ENCODE assay signal across 21 cellular contexts in the genomic region with DNA sequence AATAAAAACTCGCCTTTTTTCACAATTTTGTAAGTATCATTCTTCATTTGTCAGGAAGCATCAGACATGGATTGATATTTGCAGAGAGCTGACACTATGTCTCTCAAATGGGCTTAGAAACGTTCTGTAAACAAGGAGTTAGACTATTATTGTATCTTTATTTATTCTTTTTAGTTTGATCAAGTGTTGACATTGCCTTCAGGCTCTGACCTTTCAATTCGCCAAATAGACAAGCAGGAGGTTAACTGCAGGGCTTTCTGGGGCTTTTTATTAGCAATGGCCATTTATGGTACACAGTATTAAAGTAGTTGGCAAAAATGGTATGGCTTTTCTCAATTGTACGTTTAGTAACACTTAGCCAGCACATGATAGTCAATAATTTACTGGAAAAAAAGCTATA.
A peak's percentile ranks its signal among the peaks of the same experiment; 100 is the strongest.
DNase-seq lines count a peak whose midpoint lies in the region; ATAC-seq and TF ChIP-seq lines count a peak whose summit lies in the region.
"Had no signal": no experiment of that assay in that cellular context is flagged by ENCODE, and none has a peak within 500 bp of the region (broad histone marks: within the 10 kb centered on the region; RNA-seq: fewer than 3 reads in every experiment).

No MANE protein-coding gene starts in this region.

- peaks cover 0 to 7% (median 0%) of the 10 kb centered on the region in 4 donors for H3K4me1 ChIP-seq in right lobe of liver
- H3K4me1 ChIP-seq: SJCRH30 had no signal

- DNase-seq in NCI-H510A treated with DMSO at 0.1 percent for 48 hours (lab: John Stamatoyannopoulos, UW) (peak; percentile 5), NCI-H510A (lab: John Stamatoyannopoulos, UW) (no peak), HuH-7 (ENCODE audit: low spot score) (peak; percentile 1), NCI-H748 (lab: John Stamatoyannopoulos, UW; ENCODE audit: unreplicated experiment) (peak; percentile 87), right lobe of liver (no peak), T-helper 1 cell (no peak), dorsolateral prefrontal cortex (no peak)
- no peak for DNase-seq in stimulated activated CD4-positive, alpha-beta T cell treated with anti-CD3 and anti-CD28 coated beads, Interleukin-2, amount 100 ng/mL, for 24 hours
- DNase-seq: GM23248; H9; HFFc6; MM.1S; NCI-H1048; NCI-H1694 treated with DMSO at 0.1 percent for 48 hours; NCI-H2107; NCI-H446 treated with DMSO at 0.1 percent for 48 hours; NK-92 treated with Interleukin-12 subunit alpha and Interleukin-12 subunit beta, amount 100 ng/mL, for 24 hours; SJCRH30; T-cell had no signal

- no peak for TF ChIP-seq CTCF in right lobe of liver (IDR thresholded peaks at IDR 0.05)
- no peak for TF ChIP-seq CTCF in dorsolateral prefrontal cortex (IDR thresholded peaks at IDR 0.05 in 54 of 56, conservative IDR thresholded peaks at IDR 0.05 in 2 of 56; ENCODE audit: low read depth in 1 of 56, partially characterized antibody in 56 of 56)

- H3K27ac ChIP-seq in right lobe of liver (no peak overlapping the region), dorsolateral prefrontal cortex (no peak overlapping the region)
- H3K27ac ChIP-seq: C4-2B, GM23248, SJCRH30 had no signal

- H3K4me3 ChIP-seq in right lobe of liver (no peak overlapping the region), dorsolateral prefrontal cortex (no peak overlapping the region)
- H3K4me3 ChIP-seq: GM23248, K562, SJCRH30 had no signal

- H3K36me3 ChIP-seq in right lobe of liver, result no peaks in the 10 kb centered on the region
- H3K36me3 ChIP-seq: SJCRH30 had no signal

- H3K9me3 ChIP-seq in right lobe of liver, result no peaks in the 10 kb centered on the region
- H3K9me3 ChIP-seq: SJCRH30 had no signal

- 18% methylated on average over 4 of the region's 4 CpGs for WGBS in right lobe of liver (ENCODE audit: insufficient coverage, low coverage, low lambda C conversion rate, missing lambda C conversion rate)

- peak; percentile 62 to 90 (median 74) for ATAC-seq in right lobe of liver
- ATAC-seq: K562, T-cell had no signal

- no peaks in the 10 kb centered on the region for H3K27me3 ChIP-seq in right lobe of liver
- no peaks in the 10 kb centered on the region for H3K27me3 ChIP-seq in dorsolateral prefrontal cortex
- H3K27me3 ChIP-seq: SJCRH30 had no signal

- TF ChIP-seq POLR2A in right lobe of liver (IDR thresholded peaks at IDR 0.05), result no peak

- intact Hi-C loops in right lobe of liver (cut with DNase I) (no loop called here), dorsolateral prefrontal cortex (cut with DNase I) (no loop called here)

Comparison
In these comparisons a context has a peak if more than half of its experiments do, and no peak if none do; other contexts are left out.
1. DNase-seq: peak in NCI-H510A treated with DMSO at 0.1 percent for 48 hours (single experiment), HuH-7 (single experiment) and NCI-H748 (single experiment); none in NCI-H510A (single experiment), right lobe of liver (0 of 3), T-helper 1 cell (0 of 5), stimulated activated CD4-positive, alpha-beta T cell treated with anti-CD3 and anti-CD28 coated beads, Interleukin-2, amount 100 ng/mL, for 24 hours (0 of 2) and dorsolateral prefrontal cortex (0 of 10).